Comparison of ENCODE assay signal across 8 cellular contexts in genomic region chr11:123478352-123478986, GRCh38. TPM values are rescaled to one million over a fixed set of nuclear protein-coding genes. Genes with fewer than 3 reads are reported as not detected.
DNase-seq lines count a peak whose midpoint lies in the region; ATAC-seq, FAIRE-seq and TF ChIP-seq lines count a peak whose summit lies in the region.

No MANE protein-coding gene starts in this region.

- H3K4me2 ChIP-seq in OCI-LY1 (ENCODE audit: low read length) = peak overlapping the region; percentile 54; the same call in 1 of the 2 replicates

- H3K9ac ChIP-seq in OCI-LY1 (ENCODE audit: low read length) = no peak overlapping the region

- no peak overlapping the region for H3K4me3 Mint-ChIP-seq in activated naive CD8-positive, alpha-beta T cell treated with anti-CD3 and anti-CD28 coated beads for 36 hours

- H3K9me3 Mint-ChIP-seq in activated naive CD8-positive, alpha-beta T cell treated with anti-CD3 and anti-CD28 coated beads for 36 hours = no peaks in the 10 kb centered on the region

- H3K36me3 Mint-ChIP-seq in activated naive CD8-positive, alpha-beta T cell treated with anti-CD3 and anti-CD28 coated beads for 36 hours = peaks cover 5% of the 10 kb centered on the region

- no peak for TF ChIP-seq EP300 in Ishikawa (IDR thresholded peaks at IDR 0.05; ENCODE audit: borderline replicate concordance)

- peak; percentile 80 to 92 (median 90) for ATAC-seq in pancreas
- ATAC-seq in GM18873 (IDR thresholded peaks at IDR 0.05; ENCODE audit: low FRiP score, unreplicated experiment) = no peak

- H3K4me1 ChIP-seq in OCI-LY1 (ENCODE audit: insufficient read depth, low read length, severe bottlenecking) (no peaks in the 10 kb centered on the region), pancreas (no peaks in the 10 kb centered on the region)

- peak overlapping the region; percentile 59; the same call in 1 of the 2 replicates for H2AFZ ChIP-seq in OCI-LY1 (ENCODE audit: low read length)

- no peaks in the 10 kb centered on the region for H3K9me2 ChIP-seq in OCI-LY1 (ENCODE audit: low read depth, low read length)

- H3K36me3 ChIP-seq in OCI-LY1 (ENCODE audit: insufficient read depth, low read length) = no peaks in the 10 kb centered on the region
- no peaks in the 10 kb centered on the region for H3K36me3 ChIP-seq in pancreas

- intact Hi-C loops in head of caudate nucleus (cut with DNase I) = loop anchor here (5.0 to 10.0 kb wide), 3 partner anchors 74 to 374 kb away; no protein-coding TSS in a partner anchor
- intact Hi-C loops in pancreas (cut with DNase I) = loop anchor here in 2 of 3 donors (5.0 to 10.0 kb wide), 3 partner anchors 71 to 184 kb away; no protein-coding TSS in a partner anchor
- intact Hi-C loops in posterior vena cava (cut with DNase I) = loop anchor here in 1 of 2 donors (5.0 kb wide), 2 partner anchors 71 to 176 kb away; no protein-coding TSS in a partner anchor

- no peaks in the 10 kb centered on the region for H3F3A ChIP-seq in OCI-LY1 (ENCODE audit: insufficient read depth, low read length)

- DNase-seq in DMS79 (lab: John Stamatoyannopoulos, UW) = peak; percentile 61
- DNase-seq in activated naive CD8-positive, alpha-beta T cell treated with anti-CD3 and anti-CD28 coated beads for 36 hours = no peak
- DNase-seq in head of caudate nucleus = peak in 41 of 42 donors; percentile 20 to 81 (median 53)
- DNase-seq in pancreas = peak in 4 of 6 donors; percentile 27 to 46 (median 34)
- no peak for DNase-seq in posterior vena cava (ENCODE audit: low spot score)

- H3K4me1 Mint-ChIP-seq in activated naive CD8-positive, alpha-beta T cell treated with anti-CD3 and anti-CD28 coated beads for 36 hours = peaks cover 29% of the 10 kb centered on the region

- WGBS in pancreas, 2 donors = 19% methylated on average over 5 of the region's 5 CpGs

- H3K27me3 ChIP-seq in OCI-LY1 (ENCODE audit: insufficient read depth, low read length) = no peaks in the 10 kb centered on the region
- peaks cover 0 to 3% (median 0%) of the 10 kb centered on the region in 4 donors for H3K27me3 ChIP-seq in pancreas

- H3K27ac ChIP-seq in OCI-LY1 (ENCODE audit: low read depth, low read length, poor library complexity, severe bottlenecking) (no peak overlapping the region), pancreas (no peak overlapping the region)

- TF ChIP-seq RAD21 in Ishikawa (IDR thresholded peaks at IDR 0.05; ENCODE audit: low read depth) = peak; percentile 72

- TF ChIP-seq CTCF in OCI-LY1 (IDR thresholded peaks at IDR 0.05; ENCODE audit: low read length) (peak; percentile 58; the same call in 1 of the 2 replicates), pancreas (IDR thresholded peaks at IDR 0.05) (peak; percentile 32 to 62 (median 57))

- H3K4me3 ChIP-seq in OCI-LY1 (ENCODE audit: low read depth, low read length, poor library complexity, severe bottlenecking) (peak overlapping the region; percentile 14), pancreas (no peak overlapping the region)

- no peaks in the 10 kb centered on the region for H3K79me2 ChIP-seq in OCI-LY1 (ENCODE audit: insufficient read depth, low read length)

- no peaks in the 10 kb centered on the region for H3K27me3 Mint-ChIP-seq in activated naive CD8-positive, alpha-beta T cell treated with anti-CD3 and anti-CD28 coated beads for 36 hours

- no peak for FAIRE-seq in pancreas (lab: Jason Lieb, UNC)

- H3K27ac Mint-ChIP-seq in activated naive CD8-positive, alpha-beta T cell treated with anti-CD3 and anti-CD28 coated beads for 36 hours = peak overlapping the region; percentile 3

- no peaks in the 10 kb centered on the region for H4K20me1 ChIP-seq in OCI-LY1 (ENCODE audit: insufficient read depth, low read length)

- H3K9me3 ChIP-seq in OCI-LY1 (ENCODE audit: low read length) (no peaks in the 10 kb centered on the region), pancreas (no peaks in the 10 kb centered on the region)

TF ChIP-seq in Ishikawa, 13 proteins besides CTCF, POLR2A, EP300 and RAD21:
- no peak for TF ChIP-seq CREB1 (IDR thresholded peaks at IDR 0.05; ENCODE audit: low read depth)
- no peak for TF ChIP-seq ZBTB7A (IDR thresholded peaks at IDR 0.05; ENCODE audit: low read depth)
- no peak for TF ChIP-seq TAF1 (IDR thresholded peaks at IDR 0.05; ENCODE audit: low read depth)
- no peak for TF ChIP-seq FOXM1 (IDR thresholded peaks at IDR 0.05; ENCODE audit: borderline replicate concordance, low read depth)
- no peak for TF ChIP-seq MAX (IDR thresholded peaks at IDR 0.05)
- no peak for TF ChIP-seq CEBPB (IDR thresholded peaks at IDR 0.05)
- TF ChIP-seq TCF12 (IDR thresholded peaks at IDR 0.05; ENCODE audit: low read depth) = no peak
- TF ChIP-seq REST (IDR thresholded peaks at IDR 0.05; ENCODE audit: low read depth) = no peak
TF ChIP-seq in Ishikawa: peak in this region for 0.

RNA-seq across cellular contexts. Expression of gene GRAMD1B, which starts 48.4 kb away (rescaled TPM):
- total RNA-seq in activated naive CD8-positive, alpha-beta T cell treated with anti-CD3 and anti-CD28 coated beads for 36 hours = 10 to 100 TPM; 20.3 to 20.6 TPM
- 1 to 10 TPM; 1.1 to 4.8 (median 2.2) TPM for total RNA-seq in pancreas
- polyA plus RNA-seq in pancreas = 1 to 10 TPM; 1.6 to 3.5 TPM
- 1 to 10 TPM; 3.3 to 5.9 TPM for total RNA-seq in posterior vena cava

Comparison
In these comparisons a context has a peak if more than half of its experiments do, and no peak if none do; other contexts are left out.
1. DNase-seq: peak in DMS79 (single experiment), head of caudate nucleus (41 of 42) and pancreas (4 of 6); none in activated naive CD8-positive, alpha-beta T cell treated with anti-CD3 and anti-CD28 coated beads for 36 hours (single experiment) and posterior vena cava (single experiment).